ENCODE assay signal across 1 cellular context in genomic region chr16:13919683-13920509, GRCh38.
TF ChIP-seq lines count a peak whose summit lies in the region.

Gene ERCC4, plus strand, starts transcription at chr16:13920154. Its CDS starts 12 bp downstream, at chr16:13920166.

TF ChIP-seq in K562, 482 proteins besides CTCF, POLR2A, EP300 and RAD21 (continued from another document and continues in another):
- peak; percentile 81 for TF ChIP-seq ZNF511 (CRISPR knock-in tag; IDR thresholded peaks at IDR 0.05)
- 0 out of 2 replicates have a peak, but pooled peaks have one; percentile 32 for TF ChIP-seq L3MBTL2 (IDR thresholded peaks at IDR 0.05)
- TF ChIP-seq MBD1 (CRISPR knock-in tag; IDR thresholded peaks at IDR 0.05) = no peak
- peak; percentile 87 for TF ChIP-seq NKRF (IDR thresholded peaks at IDR 0.05; ENCODE audit: borderline replicate concordance)
- 0 out of 4 replicates have a peak, but pooled peaks of 1 of the 2 experiments have one; percentile 21 for TF ChIP-seq UBTF (IDR thresholded peaks at IDR 0.05; ENCODE audit: borderline replicate concordance in 1 of 2, low read depth in 2 of 2, low read length in 2 of 2)
- TF ChIP-seq RFX1 (IDR thresholded peaks at IDR 0.05) = peak; percentile 70
- peak; percentile 83 for TF ChIP-seq C11orf30 (IDR thresholded peaks at IDR 0.05; ENCODE audit: low read depth)
- peak; percentile 81 for TF ChIP-seq SUPT5H (IDR thresholded peaks at IDR 0.05)
- TF ChIP-seq CBX5 (IDR thresholded peaks at IDR 0.05; ENCODE audit: borderline replicate concordance, low read depth) = no peak
- TF ChIP-seq SMC3 (conservative IDR thresholded peaks at IDR 0.05; ENCODE audit: insufficient read depth, low read depth, low read length) = peak; percentile 17; the same call in 1 of the 2 replicates
- TF ChIP-seq ZKSCAN1 (IDR thresholded peaks at IDR 0.05; ENCODE audit: low read depth, low read length) = no peak
- no peak for TF ChIP-seq PURB (CRISPR knock-in tag; IDR thresholded peaks at IDR 0.05; ENCODE audit: low read depth)
- 0 out of 2 replicates have a peak, but pooled peaks have one; percentile 8 for TF ChIP-seq E2F4 (CRISPR knock-in tag; IDR thresholded peaks at IDR 0.05; ENCODE audit: low read depth)
- TF ChIP-seq TOE1 (IDR thresholded peaks at IDR 0.05; ENCODE audit: borderline replicate concordance) = no peak
- no peak for TF ChIP-seq TOE1 (CRISPR knock-in tag; IDR thresholded peaks at IDR 0.05; ENCODE audit: borderline replicate concordance, low read depth)
- TF ChIP-seq ATF7 (IDR thresholded peaks at IDR 0.05) = peak; percentile 56; the same call in 1 of the 2 replicates
- TF ChIP-seq PHF20 (IDR thresholded peaks at IDR 0.05; ENCODE audit: partially characterized antibody) = peak; percentile 98
- TF ChIP-seq ZFP36 (IDR thresholded peaks at IDR 0.05; ENCODE audit: low read depth, low read length, partially characterized antibody) = no peak
- TF ChIP-seq JUND (IDR thresholded peaks at IDR 0.05; ENCODE audit: borderline replicate concordance, low read depth, low read length) = no peak
- no peak; the same call in 2 of the 3 replicates for TF ChIP-seq JUND (tag; IDR thresholded peaks at IDR 0.05; ENCODE audit: borderline replicate concordance, low read depth, low read length)
- TF ChIP-seq ETS2 (tag; IDR thresholded peaks at IDR 0.05; ENCODE audit: borderline replicate concordance, poor library complexity, severe bottlenecking) = no peak
- no peak for TF ChIP-seq E2F8 (IDR thresholded peaks at IDR 0.05; ENCODE audit: low read depth, partially characterized antibody)
- TF ChIP-seq ZNF695 (CRISPR knock-in tag; IDR thresholded peaks at IDR 0.05) = no peak
- TF ChIP-seq CREB3 (tag; conservative IDR thresholded peaks at IDR 0.05; ENCODE audit: low read depth) = no peak
- TF ChIP-seq CREB3L1 (IDR thresholded peaks at IDR 0.05; ENCODE audit: borderline replicate concordance, low read depth) = peak; percentile 36; the same call in 1 of the 2 replicates
- TF ChIP-seq ZNF212 (CRISPR knock-in tag; IDR thresholded peaks at IDR 0.05) = no peak
- no peak for TF ChIP-seq ZHX1 (conservative IDR thresholded peaks at IDR 0.05; ENCODE audit: low read length)
- 0 out of 2 replicates have a peak, but pooled peaks have one; percentile 32 for TF ChIP-seq GTF2E2 (tag; IDR thresholded peaks at IDR 0.05)
- TF ChIP-seq SMARCB1 (IDR thresholded peaks at IDR 0.05; ENCODE audit: insufficient read length, low read depth) = no peak
- TF ChIP-seq TAF1 (IDR thresholded peaks at IDR 0.05; ENCODE audit: control insufficient read depth, extremely low read depth, insufficient read depth, low read length, severe bottlenecking) = peak; percentile 57
- TF ChIP-seq KDM4B (IDR thresholded peaks at IDR 0.05; ENCODE audit: borderline replicate concordance in 2 of 2, low read depth in 1 of 2) = no peak
- TF ChIP-seq RERE (CRISPR knock-in tag; IDR thresholded peaks at IDR 0.05; ENCODE audit: borderline replicate concordance) = no peak
- TF ChIP-seq POLR2AphosphoS5 (IDR thresholded peaks at IDR 0.05; ENCODE audit: control insufficient read depth, insufficient read depth, low read depth, low read length) = peak; percentile 45; the same call in 1 of the 2 replicates
- peak; percentile 65 to 68 for TF ChIP-seq NRF1 (conservative IDR thresholded peaks at IDR 0.05 in 1 of 2, IDR thresholded peaks at IDR 0.05 in 1 of 2)
- TF ChIP-seq MIER1 (IDR thresholded peaks at IDR 0.05; ENCODE audit: low read depth) = no peak
